Comparison of ENCODE assay signal across 2 cellular contexts in genomic region chr2:109607766-109608165, GRCh38.
TF ChIP-seq lines count a peak whose summit lies in the region.

No MANE protein-coding gene starts in this region.

TF ChIP-seq in HCT116, 20 proteins besides CTCF, POLR2A, EP300 and RAD21 (continued from another document):
- TF ChIP-seq, protein P1, sequence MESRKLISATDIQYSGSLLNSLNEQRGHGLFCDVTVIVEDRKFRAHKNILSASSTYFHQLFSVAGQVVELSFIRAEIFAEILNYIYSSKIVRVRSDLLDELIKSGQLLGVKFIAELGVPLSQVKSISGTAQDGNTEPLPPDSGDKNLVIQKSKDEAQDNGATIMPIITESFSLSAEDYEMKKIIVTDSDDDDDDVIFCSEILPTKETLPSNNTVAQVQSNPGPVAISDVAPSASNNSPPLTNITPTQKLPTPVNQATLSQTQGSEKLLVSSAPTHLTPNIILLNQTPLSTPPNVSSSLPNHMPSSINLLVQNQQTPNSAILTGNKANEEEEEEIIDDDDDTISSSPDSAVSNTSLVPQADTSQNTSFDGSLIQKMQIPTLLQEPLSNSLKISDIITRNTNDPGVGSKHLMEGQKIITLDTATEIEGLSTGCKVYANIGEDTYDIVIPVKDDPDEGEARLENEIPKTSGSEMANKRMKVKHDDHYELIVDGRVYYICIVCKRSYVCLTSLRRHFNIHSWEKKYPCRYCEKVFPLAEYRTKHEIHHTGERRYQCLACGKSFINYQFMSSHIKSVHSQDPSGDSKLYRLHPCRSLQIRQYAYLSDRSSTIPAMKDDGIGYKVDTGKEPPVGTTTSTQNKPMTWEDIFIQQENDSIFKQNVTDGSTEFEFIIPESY (IDR thresholded peaks at IDR 0.05; ENCODE audit: extremely low read depth, insufficient replicate concordance, low read length), result no peak
- TF ChIP-seq ELF1 (IDR thresholded peaks at IDR 0.05; ENCODE audit: borderline replicate concordance, low read depth) (no peak), SP1 (IDR thresholded peaks at IDR 0.05; ENCODE audit: low read depth) (no peak), MAX (IDR thresholded peaks at IDR 0.05) (no peak), CEBPB (IDR thresholded peaks at IDR 0.05; ENCODE audit: low read depth) (no peak), EZH2 (IDR thresholded peaks at IDR 0.05) (no peak), JUND (IDR thresholded peaks at IDR 0.05) (0 out of 2 replicates have a peak, but pooled peaks have one; percentile 13), ATF3 (IDR thresholded peaks at IDR 0.05) (no peak), FOSL1 (IDR thresholded peaks at IDR 0.05; ENCODE audit: low read depth) (peak; percentile 30; the same call in 1 of the 2 replicates), EGR1 (IDR thresholded peaks at IDR 0.05; ENCODE audit: low read depth) (no peak), SIN3A (IDR thresholded peaks at IDR 0.05; ENCODE audit: low read depth) (no peak), ZNF274 (IDR thresholded peaks at IDR 0.05; ENCODE audit: low read depth, low read length) (no peak), TCF7L2 (IDR thresholded peaks at IDR 0.05; ENCODE audit: borderline replicate concordance, extremely low read depth, insufficient read depth, insufficient read length) (no peak), ZFX (IDR thresholded peaks at IDR 0.05) (no peak)
- TF ChIP-seq, protein P2, sequence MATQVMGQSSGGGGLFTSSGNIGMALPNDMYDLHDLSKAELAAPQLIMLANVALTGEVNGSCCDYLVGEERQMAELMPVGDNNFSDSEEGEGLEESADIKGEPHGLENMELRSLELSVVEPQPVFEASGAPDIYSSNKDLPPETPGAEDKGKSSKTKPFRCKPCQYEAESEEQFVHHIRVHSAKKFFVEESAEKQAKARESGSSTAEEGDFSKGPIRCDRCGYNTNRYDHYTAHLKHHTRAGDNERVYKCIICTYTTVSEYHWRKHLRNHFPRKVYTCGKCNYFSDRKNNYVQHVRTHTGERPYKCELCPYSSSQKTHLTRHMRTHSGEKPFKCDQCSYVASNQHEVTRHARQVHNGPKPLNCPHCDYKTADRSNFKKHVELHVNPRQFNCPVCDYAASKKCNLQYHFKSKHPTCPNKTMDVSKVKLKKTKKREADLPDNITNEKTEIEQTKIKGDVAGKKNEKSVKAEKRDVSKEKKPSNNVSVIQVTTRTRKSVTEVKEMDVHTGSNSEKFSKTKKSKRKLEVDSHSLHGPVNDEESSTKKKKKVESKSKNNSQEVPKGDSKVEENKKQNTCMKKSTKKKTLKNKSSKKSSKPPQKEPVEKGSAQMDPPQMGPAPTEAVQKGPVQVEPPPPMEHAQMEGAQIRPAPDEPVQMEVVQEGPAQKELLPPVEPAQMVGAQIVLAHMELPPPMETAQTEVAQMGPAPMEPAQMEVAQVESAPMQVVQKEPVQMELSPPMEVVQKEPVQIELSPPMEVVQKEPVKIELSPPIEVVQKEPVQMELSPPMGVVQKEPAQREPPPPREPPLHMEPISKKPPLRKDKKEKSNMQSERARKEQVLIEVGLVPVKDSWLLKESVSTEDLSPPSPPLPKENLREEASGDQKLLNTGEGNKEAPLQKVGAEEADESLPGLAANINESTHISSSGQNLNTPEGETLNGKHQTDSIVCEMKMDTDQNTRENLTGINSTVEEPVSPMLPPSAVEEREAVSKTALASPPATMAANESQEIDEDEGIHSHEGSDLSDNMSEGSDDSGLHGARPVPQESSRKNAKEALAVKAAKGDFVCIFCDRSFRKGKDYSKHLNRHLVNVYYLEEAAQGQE (IDR thresholded peaks at IDR 0.05; ENCODE audit: low read depth), result no peak

TF ChIP-seq in WTC11, 78 proteins besides CTCF, POLR2A, EP300 and RAD21 (continued from another document):
- no peak for TF ChIP-seq ZNF532 (CRISPR knock-in tag; IDR thresholded peaks at IDR 0.05; ENCODE audit: borderline replicate concordance)
- TF ChIP-seq OVOL2 (CRISPR knock-in tag; IDR thresholded peaks at IDR 0.05; ENCODE audit: borderline replicate concordance), result no peak
- no peak for TF ChIP-seq IRF1 (CRISPR knock-in tag; IDR thresholded peaks at IDR 0.05)
- TF ChIP-seq FOXP1 (CRISPR knock-in tag; IDR thresholded peaks at IDR 0.05; ENCODE audit: borderline replicate concordance), result no peak
- TF ChIP-seq ATF2 (CRISPR knock-in tag; IDR thresholded peaks at IDR 0.05; ENCODE audit: borderline replicate concordance, low read depth), result no peak
- no peak for TF ChIP-seq CREB1 (CRISPR knock-in tag; IDR thresholded peaks at IDR 0.05)
- TF ChIP-seq PRRX2 (CRISPR knock-in tag; IDR thresholded peaks at IDR 0.05), result no peak
- TF ChIP-seq TEAD4 (CRISPR knock-in tag; IDR thresholded peaks at IDR 0.05), result no peak
- TF ChIP-seq GTF2I (CRISPR knock-in tag; conservative IDR thresholded peaks at IDR 0.05), result no peak
- no peak for TF ChIP-seq ZNF425 (CRISPR knock-in tag; conservative IDR thresholded peaks at IDR 0.05)
- TF ChIP-seq FOXJ3 (CRISPR knock-in tag; IDR thresholded peaks at IDR 0.05; ENCODE audit: borderline replicate concordance), result no peak
- TF ChIP-seq NFATC4 (CRISPR knock-in tag; IDR thresholded peaks at IDR 0.05), result no peak
- TF ChIP-seq, protein P3, sequence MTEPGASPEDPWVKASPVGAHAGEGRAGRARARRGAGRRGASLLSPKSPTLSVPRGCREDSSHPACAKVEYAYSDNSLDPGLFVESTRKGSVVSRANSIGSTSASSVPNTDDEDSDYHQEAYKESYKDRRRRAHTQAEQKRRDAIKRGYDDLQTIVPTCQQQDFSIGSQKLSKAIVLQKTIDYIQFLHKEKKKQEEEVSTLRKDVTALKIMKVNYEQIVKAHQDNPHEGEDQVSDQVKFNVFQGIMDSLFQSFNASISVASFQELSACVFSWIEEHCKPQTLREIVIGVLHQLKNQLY (CRISPR knock-in tag; IDR thresholded peaks at IDR 0.05), result no peak
- TF ChIP-seq JUN (CRISPR knock-in tag; IDR thresholded peaks at IDR 0.05), result no peak
- TF ChIP-seq, protein P4, sequence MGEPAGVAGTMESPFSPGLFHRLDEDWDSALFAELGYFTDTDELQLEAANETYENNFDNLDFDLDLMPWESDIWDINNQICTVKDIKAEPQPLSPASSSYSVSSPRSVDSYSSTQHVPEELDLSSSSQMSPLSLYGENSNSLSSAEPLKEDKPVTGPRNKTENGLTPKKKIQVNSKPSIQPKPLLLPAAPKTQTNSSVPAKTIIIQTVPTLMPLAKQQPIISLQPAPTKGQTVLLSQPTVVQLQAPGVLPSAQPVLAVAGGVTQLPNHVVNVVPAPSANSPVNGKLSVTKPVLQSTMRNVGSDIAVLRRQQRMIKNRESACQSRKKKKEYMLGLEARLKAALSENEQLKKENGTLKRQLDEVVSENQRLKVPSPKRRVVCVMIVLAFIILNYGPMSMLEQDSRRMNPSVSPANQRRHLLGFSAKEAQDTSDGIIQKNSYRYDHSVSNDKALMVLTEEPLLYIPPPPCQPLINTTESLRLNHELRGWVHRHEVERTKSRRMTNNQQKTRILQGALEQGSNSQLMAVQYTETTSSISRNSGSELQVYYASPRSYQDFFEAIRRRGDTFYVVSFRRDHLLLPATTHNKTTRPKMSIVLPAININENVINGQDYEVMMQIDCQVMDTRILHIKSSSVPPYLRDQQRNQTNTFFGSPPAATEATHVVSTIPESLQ (CRISPR knock-in tag; IDR thresholded peaks at IDR 0.05), result no peak
